In genomic region chr16:19521471-19522368, GRCh38 we compare ENCODE assay signal across 8 cellular contexts. TPM values are rescaled to one million over a fixed set of nuclear protein-coding genes. Genes with fewer than 3 reads are reported as not detected.
DNase-seq lines count a peak whose midpoint lies in the region; ATAC-seq and TF ChIP-seq lines count a peak whose summit lies in the region.

Gene GDE1 (minus strand): TSS chr16:19522098. CDS start chr16:19521964, 134 bp downstream.

- no TSS peak for BruUV-seq in PC-9 (replicated peaks; lab: Mats Ljungman, UMichigan)

- in situ Hi-C loops in KBM-7 (cut with MboI; ENCODE audit: low pct_unique_long_range_greater_than_20kb, low sequenced_read_pairs) = no loop called here

- DNase-seq in DMS79 (lab: John Stamatoyannopoulos, UW) (peak; percentile 78), KBM-7 (peak; percentile 93), PC-9 (peak; percentile 75 to 96), esophagus muscularis mucosa (ENCODE audit: extremely low spot score) (peak; percentile 98), myocyte (ENCODE audit: low read depth) (peak; percentile 93)
- DNase-seq in activated T-cell treated with anti-CD3 and anti-CD28 coated beads, Interleukin-2, amount 50 U/mL, for 48 hours = peak; percentile 93 to 96
- DNase-seq in stimulated activated CD8-positive, alpha-beta memory T cell treated with anti-CD3 and anti-CD28 coated beads, Interleukin-7, amount 100 ng/mL, for 48 hours (ENCODE audit: extremely low read depth in 1 of 2, low read depth in 1 of 2) = peak; percentile 85 to 91

- H3K4me2 ChIP-seq in PC-9 = peak within 1 kb of the TSS; percentile 83

- peaks cover 4% of the 10 kb centered on the region; the same call in 1 of the 2 replicates for H3K36me3 ChIP-seq in PC-9 (ENCODE audit: low read depth)
- H3K36me3 ChIP-seq in esophagus muscularis mucosa = peaks cover 0 to 6% (median 2%) of the 10 kb centered on the region in 4 donors

- H3K27me3 ChIP-seq in PC-9 (ENCODE audit: insufficient read depth, low read depth) = no peaks in the 10 kb centered on the region
- no peaks in the 10 kb centered on the region for H3K27me3 ChIP-seq in esophagus muscularis mucosa

- no peaks in the 10 kb centered on the region for H4K20me1 ChIP-seq in PC-9 (ENCODE audit: insufficient read depth)

- H3K79me2 ChIP-seq in PC-9 (ENCODE audit: low read depth) = peaks cover 74% of the 10 kb centered on the region

- intact Hi-C loops in PC-9 (cut with micrococcal nuclease; ENCODE audit: unreplicated experiment) = loop anchor here (1.0 to 10.0 kb wide), 7 partner anchors 16 to 721 kb away; partner anchors contain the start of genes ARL6IP1 and TMC7
- intact Hi-C loops in esophagus muscularis mucosa (cut with DNase I) = loop anchor here (10.0 kb wide), 2 partner anchors 457 to 727 kb away; partner anchors contain the start of genes COQ7 and RPS15A

- H2AFZ ChIP-seq in PC-9 = peak within 1 kb of the TSS; percentile 19

- TF ChIP-seq CTCF in PC-9 (conservative IDR thresholded peaks at IDR 0.05) = peak; percentile 46; the same call in 1 of the 2 replicates
- peak in 2 of 3 experiments; percentile 20 to 26 for TF ChIP-seq CTCF in esophagus muscularis mucosa (IDR thresholded peaks at IDR 0.05)

- peak within 1 kb of the TSS; percentile 74 for H3K4me3 ChIP-seq in PC-9
- H3K4me3 ChIP-seq in esophagus muscularis mucosa = peak within 1 kb of the TSS; percentile 80 to 92 (median 88)

- peaks cover 27% of the 10 kb centered on the region for H3F3A ChIP-seq in PC-9 (ENCODE audit: insufficient read depth, low read depth)

- TF ChIP-seq EP300 in esophagus muscularis mucosa (IDR thresholded peaks at IDR 0.05) = no peak

- H3K27ac ChIP-seq in PC-9 = peak within 1 kb of the TSS; percentile 76
- peak within 1 kb of the TSS; percentile 88 to 97 (median 93) for H3K27ac ChIP-seq in esophagus muscularis mucosa (replicated peaks in 1 of 4)

- TF ChIP-seq POLR2A in esophagus muscularis mucosa (IDR thresholded peaks at IDR 0.05; ENCODE audit: low read depth) = peak; percentile 76

- under 1% methylated on average over 27 of the region's 62 CpGs for WGBS in esophagus muscularis mucosa

- no peaks in the 10 kb centered on the region for H3K9me2 ChIP-seq in PC-9 (ENCODE audit: insufficient read depth)

- peak; percentile 76 for ATAC-seq in GM21717 (IDR thresholded peaks at IDR 0.05; ENCODE audit: unreplicated experiment)

- H3K9me3 ChIP-seq in PC-9 (ENCODE audit: insufficient read depth, low read depth) (no peaks in the 10 kb centered on the region), esophagus muscularis mucosa (no peaks in the 10 kb centered on the region)

- H3K4me1 ChIP-seq in PC-9 (replicated peaks; ENCODE audit: insufficient read depth) (peaks cover 68% of the 10 kb centered on the region), esophagus muscularis mucosa (peaks cover 31 to 73% (median 63%) of the 10 kb centered on the region in 4 donors)

- CTCF ChIA-PET in PC-9 (lab: Charles Lee) = interaction anchor here (0.9 kb wide), 1 partner anchor 75 kb away, joined by 3 read pairs; no protein-coding TSS in a partner anchor

- POLR2A ChIA-PET in PC-9 (lab: Charles Lee; ENCODE audit: unreplicated experiment) = no interaction called here

RNA-seq across cellular contexts. Expression of gene GDE1, which starts in this region (rescaled TPM):
- total RNA-seq in PC-9 (2021) (131 and 154 TPM in 2 replicates), esophagus muscularis mucosa (100 to 1,000 TPM in 3 of 4 donors, 10 to 100 TPM in 1; 90.9 to 124 (median 109) TPM), myocyte (72.5 and 77.2 TPM in 2 replicates)
- 73.0 TPM for polyA plus RNA-seq in myocyte (2012)

Comparison
In these comparisons a context has a peak if more than half of its experiments do, and no peak if none do; other contexts are left out.
1. Peak in every context shown above with its lines: DNase-seq, ATAC-seq, H3K4me3 ChIP-seq and H3K27ac ChIP-seq.